1 cellular context compared by ENCODE assay signal in genomic region chr14:96858643-96859042, GRCh38.
TF ChIP-seq lines count a peak whose summit lies in the region.

No MANE protein-coding gene starts in this region.

TF ChIP-seq in HepG2, 621 proteins besides CTCF, POLR2A, EP300 and RAD21 (continued from another document):
- no peak for TF ChIP-seq ZHX2 (IDR thresholded peaks at IDR 0.05; ENCODE audit: low read depth)
- TF ChIP-seq ZHX2 (CRISPR knock-in tag; IDR thresholded peaks at IDR 0.05; ENCODE audit: borderline replicate concordance), result no peak
- no peak for TF ChIP-seq ZNF501 (CRISPR knock-in tag; IDR thresholded peaks at IDR 0.05)
- TF ChIP-seq ZNF121 (CRISPR knock-in tag; IDR thresholded peaks at IDR 0.05), result no peak
- TF ChIP-seq RARG (CRISPR knock-in tag; IDR thresholded peaks at IDR 0.05; ENCODE audit: low read depth), result no peak
- no peak for TF ChIP-seq UBTF (CRISPR knock-in tag; IDR thresholded peaks at IDR 0.05)
TF ChIP-seq in HepG2: peak in this region for 0.
